Comparison of ENCODE assay signal across 1 cellular context in the genomic region with DNA sequence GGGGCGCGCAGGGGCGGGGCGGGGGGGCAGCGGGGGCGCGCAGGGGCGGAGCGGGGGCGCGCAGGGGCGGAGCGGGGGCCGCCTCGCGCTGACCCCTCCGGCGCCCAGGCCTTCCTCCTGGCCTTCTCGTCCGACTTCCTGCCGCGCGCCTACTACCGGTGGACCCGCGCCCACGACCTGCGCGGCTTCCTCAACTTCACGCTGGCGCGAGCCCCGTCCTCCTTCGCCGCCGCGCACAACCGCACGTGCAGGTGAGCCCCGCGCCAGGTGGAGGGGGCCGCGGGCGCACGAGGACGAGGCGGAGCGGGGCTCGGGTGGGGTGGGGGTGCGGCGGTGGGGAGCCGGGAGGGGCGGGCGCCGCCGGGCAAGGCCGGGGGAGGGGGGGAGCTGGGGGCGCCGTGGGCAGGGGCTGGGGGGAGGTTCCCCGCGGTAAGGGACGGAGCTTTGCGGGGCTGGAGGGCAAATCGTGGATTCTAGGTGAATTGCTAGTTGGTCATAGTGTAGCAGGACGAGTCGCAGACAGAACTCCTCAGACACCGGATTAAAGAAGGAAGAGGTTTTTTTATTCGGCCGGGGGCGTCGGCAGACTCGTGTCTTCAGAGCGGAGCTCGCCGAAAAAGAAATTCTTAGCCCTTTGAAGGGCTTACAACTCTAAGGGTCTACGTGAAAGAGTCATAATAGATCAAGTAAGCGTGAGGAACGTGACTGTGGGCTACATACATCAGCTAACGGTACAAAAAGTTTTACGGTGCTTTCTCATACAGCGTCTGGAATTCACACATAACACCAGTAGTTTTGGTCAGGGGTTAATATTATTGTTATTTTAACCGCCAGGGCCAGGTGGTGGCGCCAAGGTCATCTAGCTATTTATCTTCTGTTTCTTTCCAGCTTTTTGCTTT.
TF ChIP-seq lines count a peak whose summit lies in the region.

No MANE protein-coding gene starts in this region.

TF ChIP-seq in K562, 482 proteins besides CTCF, POLR2A, EP300 and RAD21 (continued from another document and continues in another):
- TF ChIP-seq, protein P1, sequence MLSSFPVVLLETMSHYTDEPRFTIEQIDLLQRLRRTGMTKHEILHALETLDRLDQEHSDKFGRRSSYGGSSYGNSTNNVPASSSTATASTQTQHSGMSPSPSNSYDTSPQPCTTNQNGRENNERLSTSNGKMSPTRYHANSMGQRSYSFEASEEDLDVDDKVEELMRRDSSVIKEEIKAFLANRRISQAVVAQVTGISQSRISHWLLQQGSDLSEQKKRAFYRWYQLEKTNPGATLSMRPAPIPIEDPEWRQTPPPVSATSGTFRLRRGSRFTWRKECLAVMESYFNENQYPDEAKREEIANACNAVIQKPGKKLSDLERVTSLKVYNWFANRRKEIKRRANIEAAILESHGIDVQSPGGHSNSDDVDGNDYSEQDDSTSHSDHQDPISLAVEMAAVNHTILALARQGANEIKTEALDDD (IDR thresholded peaks at IDR 0.05), result no peak
- TF ChIP-seq PHF8 (IDR thresholded peaks at IDR 0.05; ENCODE audit: borderline replicate concordance, low read length) (peak; percentile 45; the same call in 1 of the 2 replicates), NFIC (IDR thresholded peaks at IDR 0.05) (no peak), CXXC5 (CRISPR knock-in tag; IDR thresholded peaks at IDR 0.05) (peak; percentile 13), ZNF644 (tag; IDR thresholded peaks at IDR 0.05; ENCODE audit: low read depth) (peak; percentile 77; the same call in 1 of the 2 replicates), CREM (IDR thresholded peaks at IDR 0.05; ENCODE audit: low read depth) (peak; percentile 29; the same call in 1 of the 2 replicates), FOXP1 (CRISPR knock-in tag; IDR thresholded peaks at IDR 0.05) (0 out of 2 replicates have a peak, but pooled peaks have one; percentile 47), ZNF197 (CRISPR knock-in tag; IDR thresholded peaks at IDR 0.05; ENCODE audit: low read depth) (peak; percentile 74), FOXA3 (CRISPR knock-in tag; conservative IDR thresholded peaks at IDR 0.05 in 1 of 2, IDR thresholded peaks at IDR 0.05 in 1 of 2) (0 out of 4 replicates have a peak, but pooled peaks of 1 of the 2 experiments have one; percentile 57), NR2C2 (CRISPR knock-in tag; IDR thresholded peaks at IDR 0.05) (no peak), NR2C2 (tag; IDR thresholded peaks at IDR 0.05) (peak; percentile 46), ZNF444 (CRISPR knock-in tag; IDR thresholded peaks at IDR 0.05) (no peak), EGR1 (conservative IDR thresholded peaks at IDR 0.05) (peak; percentile 34), HCFC1 (IDR thresholded peaks at IDR 0.05; ENCODE audit: low read depth, low read length) (0 out of 2 replicates have a peak, but pooled peaks have one; percentile 8), RFX1 (IDR thresholded peaks at IDR 0.05) (no peak), RB1 (IDR thresholded peaks at IDR 0.05; ENCODE audit: low read depth) (peak; percentile 61; the same call in 1 of the 2 replicates), L3MBTL2 (IDR thresholded peaks at IDR 0.05) (peak; percentile 23), FOXJ3 (CRISPR knock-in tag; IDR thresholded peaks at IDR 0.05) (no peak), ZNF589 (CRISPR knock-in tag; IDR thresholded peaks at IDR 0.05; ENCODE audit: low read depth) (peak; percentile 50; the same call in 1 of the 2 replicates), CHCHD3 (CRISPR knock-in tag; IDR thresholded peaks at IDR 0.05) (no peak), GABPA (tag; conservative IDR thresholded peaks at IDR 0.05; ENCODE audit: low read depth) (peak; percentile 62), TEAD4 (IDR thresholded peaks at IDR 0.05; ENCODE audit: low read length) (no peak), TEAD4 (CRISPR knock-in tag; IDR thresholded peaks at IDR 0.05; ENCODE audit: borderline replicate concordance) (peak; percentile 67; the same call in 1 of the 2 replicates), ZNF175 (CRISPR knock-in tag; IDR thresholded peaks at IDR 0.05; ENCODE audit: low read depth) (0 out of 2 replicates have a peak, but pooled peaks have one; percentile 32), NFXL1 (CRISPR knock-in tag; IDR thresholded peaks at IDR 0.05) (no peak)
- TF ChIP-seq, protein P2, sequence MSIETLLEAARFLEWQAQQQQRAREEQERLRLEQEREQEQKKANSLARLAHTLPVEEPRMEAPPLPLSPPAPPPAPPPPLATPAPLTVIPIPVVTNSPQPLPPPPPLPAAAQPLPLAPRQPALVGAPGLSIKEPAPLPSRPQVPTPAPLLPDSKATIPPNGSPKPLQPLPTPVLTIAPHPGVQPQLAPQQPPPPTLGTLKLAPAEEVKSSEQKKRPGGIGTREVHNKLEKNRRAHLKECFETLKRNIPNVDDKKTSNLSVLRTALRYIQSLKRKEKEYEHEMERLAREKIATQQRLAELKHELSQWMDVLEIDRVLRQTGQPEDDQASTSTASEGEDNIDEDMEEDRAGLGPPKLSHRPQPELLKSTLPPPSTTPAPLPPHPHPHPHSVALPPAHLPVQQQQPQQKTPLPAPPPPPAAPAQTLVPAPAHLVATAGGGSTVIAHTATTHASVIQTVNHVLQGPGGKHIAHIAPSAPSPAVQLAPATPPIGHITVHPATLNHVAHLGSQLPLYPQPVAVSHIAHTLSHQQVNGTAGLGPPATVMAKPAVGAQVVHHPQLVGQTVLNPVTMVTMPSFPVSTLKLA (conservative IDR thresholded peaks at IDR 0.05), result 0 out of 4 replicates have a peak, but pooled peaks of 1 of the 2 experiments have one; percentile 28
- TF ChIP-seq, protein P3, sequence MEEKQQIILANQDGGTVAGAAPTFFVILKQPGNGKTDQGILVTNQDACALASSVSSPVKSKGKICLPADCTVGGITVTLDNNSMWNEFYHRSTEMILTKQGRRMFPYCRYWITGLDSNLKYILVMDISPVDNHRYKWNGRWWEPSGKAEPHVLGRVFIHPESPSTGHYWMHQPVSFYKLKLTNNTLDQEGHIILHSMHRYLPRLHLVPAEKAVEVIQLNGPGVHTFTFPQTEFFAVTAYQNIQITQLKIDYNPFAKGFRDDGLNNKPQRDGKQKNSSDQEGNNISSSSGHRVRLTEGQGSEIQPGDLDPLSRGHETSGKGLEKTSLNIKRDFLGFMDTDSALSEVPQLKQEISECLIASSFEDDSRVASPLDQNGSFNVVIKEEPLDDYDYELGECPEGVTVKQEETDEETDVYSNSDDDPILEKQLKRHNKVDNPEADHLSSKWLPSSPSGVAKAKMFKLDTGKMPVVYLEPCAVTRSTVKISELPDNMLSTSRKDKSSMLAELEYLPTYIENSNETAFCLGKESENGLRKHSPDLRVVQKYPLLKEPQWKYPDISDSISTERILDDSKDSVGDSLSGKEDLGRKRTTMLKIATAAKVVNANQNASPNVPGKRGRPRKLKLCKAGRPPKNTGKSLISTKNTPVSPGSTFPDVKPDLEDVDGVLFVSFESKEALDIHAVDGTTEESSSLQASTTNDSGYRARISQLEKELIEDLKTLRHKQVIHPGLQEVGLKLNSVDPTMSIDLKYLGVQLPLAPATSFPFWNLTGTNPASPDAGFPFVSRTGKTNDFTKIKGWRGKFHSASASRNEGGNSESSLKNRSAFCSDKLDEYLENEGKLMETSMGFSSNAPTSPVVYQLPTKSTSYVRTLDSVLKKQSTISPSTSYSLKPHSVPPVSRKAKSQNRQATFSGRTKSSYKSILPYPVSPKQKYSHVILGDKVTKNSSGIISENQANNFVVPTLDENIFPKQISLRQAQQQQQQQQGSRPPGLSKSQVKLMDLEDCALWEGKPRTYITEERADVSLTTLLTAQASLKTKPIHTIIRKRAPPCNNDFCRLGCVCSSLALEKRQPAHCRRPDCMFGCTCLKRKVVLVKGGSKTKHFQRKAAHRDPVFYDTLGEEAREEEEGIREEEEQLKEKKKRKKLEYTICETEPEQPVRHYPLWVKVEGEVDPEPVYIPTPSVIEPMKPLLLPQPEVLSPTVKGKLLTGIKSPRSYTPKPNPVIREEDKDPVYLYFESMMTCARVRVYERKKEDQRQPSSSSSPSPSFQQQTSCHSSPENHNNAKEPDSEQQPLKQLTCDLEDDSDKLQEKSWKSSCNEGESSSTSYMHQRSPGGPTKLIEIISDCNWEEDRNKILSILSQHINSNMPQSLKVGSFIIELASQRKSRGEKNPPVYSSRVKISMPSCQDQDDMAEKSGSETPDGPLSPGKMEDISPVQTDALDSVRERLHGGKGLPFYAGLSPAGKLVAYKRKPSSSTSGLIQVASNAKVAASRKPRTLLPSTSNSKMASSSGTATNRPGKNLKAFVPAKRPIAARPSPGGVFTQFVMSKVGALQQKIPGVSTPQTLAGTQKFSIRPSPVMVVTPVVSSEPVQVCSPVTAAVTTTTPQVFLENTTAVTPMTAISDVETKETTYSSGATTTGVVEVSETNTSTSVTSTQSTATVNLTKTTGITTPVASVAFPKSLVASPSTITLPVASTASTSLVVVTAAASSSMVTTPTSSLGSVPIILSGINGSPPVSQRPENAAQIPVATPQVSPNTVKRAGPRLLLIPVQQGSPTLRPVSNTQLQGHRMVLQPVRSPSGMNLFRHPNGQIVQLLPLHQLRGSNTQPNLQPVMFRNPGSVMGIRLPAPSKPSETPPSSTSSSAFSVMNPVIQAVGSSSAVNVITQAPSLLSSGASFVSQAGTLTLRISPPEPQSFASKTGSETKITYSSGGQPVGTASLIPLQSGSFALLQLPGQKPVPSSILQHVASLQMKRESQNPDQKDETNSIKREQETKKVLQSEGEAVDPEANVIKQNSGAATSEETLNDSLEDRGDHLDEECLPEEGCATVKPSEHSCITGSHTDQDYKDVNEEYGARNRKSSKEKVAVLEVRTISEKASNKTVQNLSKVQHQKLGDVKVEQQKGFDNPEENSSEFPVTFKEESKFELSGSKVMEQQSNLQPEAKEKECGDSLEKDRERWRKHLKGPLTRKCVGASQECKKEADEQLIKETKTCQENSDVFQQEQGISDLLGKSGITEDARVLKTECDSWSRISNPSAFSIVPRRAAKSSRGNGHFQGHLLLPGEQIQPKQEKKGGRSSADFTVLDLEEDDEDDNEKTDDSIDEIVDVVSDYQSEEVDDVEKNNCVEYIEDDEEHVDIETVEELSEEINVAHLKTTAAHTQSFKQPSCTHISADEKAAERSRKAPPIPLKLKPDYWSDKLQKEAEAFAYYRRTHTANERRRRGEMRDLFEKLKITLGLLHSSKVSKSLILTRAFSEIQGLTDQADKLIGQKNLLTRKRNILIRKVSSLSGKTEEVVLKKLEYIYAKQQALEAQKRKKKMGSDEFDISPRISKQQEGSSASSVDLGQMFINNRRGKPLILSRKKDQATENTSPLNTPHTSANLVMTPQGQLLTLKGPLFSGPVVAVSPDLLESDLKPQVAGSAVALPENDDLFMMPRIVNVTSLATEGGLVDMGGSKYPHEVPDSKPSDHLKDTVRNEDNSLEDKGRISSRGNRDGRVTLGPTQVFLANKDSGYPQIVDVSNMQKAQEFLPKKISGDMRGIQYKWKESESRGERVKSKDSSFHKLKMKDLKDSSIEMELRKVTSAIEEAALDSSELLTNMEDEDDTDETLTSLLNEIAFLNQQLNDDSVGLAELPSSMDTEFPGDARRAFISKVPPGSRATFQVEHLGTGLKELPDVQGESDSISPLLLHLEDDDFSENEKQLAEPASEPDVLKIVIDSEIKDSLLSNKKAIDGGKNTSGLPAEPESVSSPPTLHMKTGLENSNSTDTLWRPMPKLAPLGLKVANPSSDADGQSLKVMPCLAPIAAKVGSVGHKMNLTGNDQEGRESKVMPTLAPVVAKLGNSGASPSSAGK (IDR thresholded peaks at IDR 0.05), result peak; percentile 18; the same call in 1 of the 2 replicates
- TF ChIP-seq, protein P4, sequence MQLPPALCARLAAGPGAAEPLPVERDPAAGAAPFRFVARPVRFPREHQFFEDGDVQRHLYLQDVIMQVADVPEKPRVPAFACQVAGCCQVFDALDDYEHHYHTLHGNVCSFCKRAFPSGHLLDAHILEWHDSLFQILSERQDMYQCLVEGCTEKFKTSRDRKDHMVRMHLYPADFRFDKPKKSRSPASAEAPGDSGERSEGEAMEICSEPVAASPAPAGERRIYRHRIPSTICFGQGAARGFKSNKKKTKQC (CRISPR knock-in tag; IDR thresholded peaks at IDR 0.05), result peak; percentile 47; the same call in 1 of the 2 replicates
- TF ChIP-seq, protein P5, sequence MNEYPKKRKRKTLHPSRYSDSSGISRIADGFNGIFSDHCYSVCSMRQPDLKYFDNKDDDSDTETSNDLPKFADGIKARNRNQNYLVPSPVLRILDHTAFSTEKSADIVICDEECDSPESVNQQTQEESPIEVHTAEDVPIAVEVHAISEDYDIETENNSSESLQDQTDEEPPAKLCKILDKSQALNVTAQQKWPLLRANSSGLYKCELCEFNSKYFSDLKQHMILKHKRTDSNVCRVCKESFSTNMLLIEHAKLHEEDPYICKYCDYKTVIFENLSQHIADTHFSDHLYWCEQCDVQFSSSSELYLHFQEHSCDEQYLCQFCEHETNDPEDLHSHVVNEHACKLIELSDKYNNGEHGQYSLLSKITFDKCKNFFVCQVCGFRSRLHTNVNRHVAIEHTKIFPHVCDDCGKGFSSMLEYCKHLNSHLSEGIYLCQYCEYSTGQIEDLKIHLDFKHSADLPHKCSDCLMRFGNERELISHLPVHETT (CRISPR knock-in tag; conservative IDR thresholded peaks at IDR 0.05 in 1 of 2, IDR thresholded peaks at IDR 0.05 in 1 of 2), result 0 out of 4 replicates have a peak, but pooled peaks of 1 of the 2 experiments have one; percentile 53
- TF ChIP-seq, protein P6, sequence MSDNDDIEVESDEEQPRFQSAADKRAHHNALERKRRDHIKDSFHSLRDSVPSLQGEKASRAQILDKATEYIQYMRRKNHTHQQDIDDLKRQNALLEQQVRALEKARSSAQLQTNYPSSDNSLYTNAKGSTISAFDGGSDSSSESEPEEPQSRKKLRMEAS (CRISPR knock-in tag; IDR thresholded peaks at IDR 0.05), result peak; percentile 86
- TF ChIP-seq, protein P7, sequence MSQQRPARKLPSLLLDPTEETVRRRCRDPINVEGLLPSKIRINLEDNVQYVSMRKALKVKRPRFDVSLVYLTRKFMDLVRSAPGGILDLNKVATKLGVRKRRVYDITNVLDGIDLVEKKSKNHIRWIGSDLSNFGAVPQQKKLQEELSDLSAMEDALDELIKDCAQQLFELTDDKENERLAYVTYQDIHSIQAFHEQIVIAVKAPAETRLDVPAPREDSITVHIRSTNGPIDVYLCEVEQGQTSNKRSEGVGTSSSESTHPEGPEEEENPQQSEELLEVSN (IDR thresholded peaks at IDR 0.05; ENCODE audit: borderline replicate concordance in 1 of 2, extremely low read depth in 1 of 2, insufficient read depth in 1 of 2, insufficient read length in 1 of 2, low read depth in 1 of 2, low read length in 1 of 2, poor library complexity in 1 of 2, severe bottlenecking in 1 of 2), result peak; percentile 70 to 98
- TF ChIP-seq, protein P8, sequence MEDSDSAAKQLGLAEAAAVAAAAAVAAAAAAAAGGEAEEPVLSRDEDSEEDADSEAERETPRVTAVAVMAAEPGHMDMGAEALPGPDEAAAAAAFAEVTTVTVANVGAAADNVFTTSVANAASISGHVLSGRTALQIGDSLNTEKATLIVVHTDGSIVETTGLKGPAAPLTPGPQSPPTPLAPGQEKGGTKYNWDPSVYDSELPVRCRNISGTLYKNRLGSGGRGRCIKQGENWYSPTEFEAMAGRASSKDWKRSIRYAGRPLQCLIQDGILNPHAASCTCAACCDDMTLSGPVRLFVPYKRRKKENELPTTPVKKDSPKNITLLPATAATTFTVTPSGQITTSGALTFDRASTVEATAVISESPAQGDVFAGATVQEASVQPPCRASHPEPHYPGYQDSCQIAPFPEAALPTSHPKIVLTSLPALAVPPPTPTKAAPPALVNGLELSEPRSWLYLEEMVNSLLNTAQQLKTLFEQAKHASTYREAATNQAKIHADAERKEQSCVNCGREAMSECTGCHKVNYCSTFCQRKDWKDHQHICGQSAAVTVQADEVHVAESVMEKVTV (CRISPR knock-in tag; IDR thresholded peaks at IDR 0.05), result no peak
- TF ChIP-seq, protein P9, sequence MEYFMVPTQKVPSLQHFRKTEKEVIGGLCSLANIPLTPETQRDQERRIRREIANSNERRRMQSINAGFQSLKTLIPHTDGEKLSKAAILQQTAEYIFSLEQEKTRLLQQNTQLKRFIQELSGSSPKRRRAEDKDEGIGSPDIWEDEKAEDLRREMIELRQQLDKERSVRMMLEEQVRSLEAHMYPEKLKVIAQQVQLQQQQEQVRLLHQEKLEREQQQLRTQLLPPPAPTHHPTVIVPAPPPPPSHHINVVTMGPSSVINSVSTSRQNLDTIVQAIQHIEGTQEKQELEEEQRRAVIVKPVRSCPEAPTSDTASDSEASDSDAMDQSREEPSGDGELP (CRISPR knock-in tag; IDR thresholded peaks at IDR 0.05; ENCODE audit: borderline replicate concordance), result no peak
